In genomic region chr1:74504125-74505065, GRCh38 we compare ENCODE assay signal across 8 cellular contexts. TPM values are rescaled to one million over a fixed set of nuclear protein-coding genes. Genes with fewer than 3 reads are reported as not detected.
DNase-seq lines count a peak whose midpoint lies in the region; ATAC-seq and TF ChIP-seq lines count a peak whose summit lies in the region.

No MANE protein-coding gene starts in this region.

- H3K14ac ChIP-seq in trophoblast cell (ENCODE audit: low read length) = no peak overlapping the region

- no peak overlapping the region for H2AFZ ChIP-seq in trophoblast cell (ENCODE audit: insufficient read depth, low read length, poor library complexity)

- ATAC-seq in GM19468 (IDR thresholded peaks at IDR 0.05; ENCODE audit: extremely low read depth, unreplicated experiment) (peak; percentile 62), HG03520 (IDR thresholded peaks at IDR 0.05; ENCODE audit: unreplicated experiment) (peak; percentile 91), gastroesophageal sphincter (peak; percentile 51)

- H3K9ac ChIP-seq in trophoblast cell (ENCODE audit: low read length) = no peak overlapping the region

- H3K23ac ChIP-seq in trophoblast cell (ENCODE audit: low read length) = no peak overlapping the region

- H4K8ac ChIP-seq in trophoblast cell (ENCODE audit: low read depth, low read length) = no peak overlapping the region

- H3K27me3 ChIP-seq in gastroesophageal sphincter = no peaks in the 10 kb centered on the region
- H3K27me3 ChIP-seq in trophoblast cell (ENCODE audit: insufficient read depth, low read length) = no peaks in the 10 kb centered on the region

- H2BK120ac ChIP-seq in trophoblast cell (ENCODE audit: insufficient read depth, low read length, poor library complexity) = no peak overlapping the region

- H3K79me1 ChIP-seq in trophoblast cell (ENCODE audit: low read length) = no peaks in the 10 kb centered on the region

- peak; percentile 21 for DNase-seq in DMS79 (lab: John Stamatoyannopoulos, UW)
- DNase-seq in NCI-H69 (lab: John Stamatoyannopoulos, UW) = peak; percentile 80
- peak; percentile 18 for DNase-seq in activated T-cell treated with anti-CD3 and anti-CD28 coated beads, Interleukin-2, amount 50 U/mL, for 1 hour
- peak; percentile 57 to 80 for DNase-seq in trophoblast cell
- no peak for DNase-seq in activated effector memory CD4-positive, alpha-beta T cell treated with anti-CD3 and anti-CD28 coated beads, Interleukin-2, amount 50 U/mL, for 16 hours

- H3K9me3 ChIP-seq in gastroesophageal sphincter (no peaks in the 10 kb centered on the region), trophoblast cell (ENCODE audit: insufficient read depth, low read depth, low read length) (no peaks in the 10 kb centered on the region)

- H3K79me2 ChIP-seq in trophoblast cell (ENCODE audit: control insufficient read depth, insufficient read depth, low read length, poor library complexity) = no peaks in the 10 kb centered on the region

- H3K4me3 ChIP-seq in gastroesophageal sphincter (no peak overlapping the region), trophoblast cell (ENCODE audit: low read depth, low read length) (no peak overlapping the region)

- no peak for TF ChIP-seq EP300 in gastroesophageal sphincter (IDR thresholded peaks at IDR 0.05)

- TF ChIP-seq POLR2A in gastroesophageal sphincter (IDR thresholded peaks at IDR 0.05) = no peak

- H3K27ac ChIP-seq in gastroesophageal sphincter (no peak overlapping the region), trophoblast cell (ENCODE audit: low read depth, low read length) (no peak overlapping the region)

- no peak overlapping the region for H2BK12ac ChIP-seq in trophoblast cell (ENCODE audit: low read length)

- 56 to 81% methylated on average over 10 to 19 of the region's 19 CpGs for WGBS in gastroesophageal sphincter (ENCODE audit: low coverage in 1 of 2), 2 donors
- WGBS in trophoblast cell (ENCODE audit: extremely low coverage, insufficient coverage, insufficient read length) = no CpG with 5 or more reads among the region's 19 CpGs

- H3K18ac ChIP-seq in trophoblast cell (ENCODE audit: low read length) = no peak overlapping the region

- H3K4ac ChIP-seq in trophoblast cell (ENCODE audit: low read depth, low read length) = no peak overlapping the region

- H3K36me3 ChIP-seq in gastroesophageal sphincter = no peaks in the 10 kb centered on the region
- no peaks in the 10 kb centered on the region for H3K36me3 ChIP-seq in trophoblast cell (ENCODE audit: control insufficient read depth in 1 of 2, insufficient read depth in 2 of 2, low read length in 2 of 2)

- H4K91ac ChIP-seq in trophoblast cell (ENCODE audit: low read depth, low read length) = no peak overlapping the region

- H3K4me1 ChIP-seq in gastroesophageal sphincter = peaks cover 0 to 6% (median 0%) of the 10 kb centered on the region in 3 donors
- no peaks in the 10 kb centered on the region for H3K4me1 ChIP-seq in trophoblast cell (ENCODE audit: control insufficient read depth in 1 of 2, insufficient read depth in 2 of 2, low read length in 2 of 2)

- H2BK5ac ChIP-seq in trophoblast cell (ENCODE audit: low read depth, low read length, poor library complexity) = no peak overlapping the region

- H4K12ac ChIP-seq in trophoblast cell (ENCODE audit: low read depth, low read length) = no peak overlapping the region

- H3K4me2 ChIP-seq in trophoblast cell (ENCODE audit: low read length) = no peak overlapping the region

- peak in 3 of 4 experiments; percentile 28 to 65 (median 30) for TF ChIP-seq CTCF in gastroesophageal sphincter (IDR thresholded peaks at IDR 0.05)

- H2AK5ac ChIP-seq in trophoblast cell (ENCODE audit: low read length) = no peak overlapping the region

RNA-seq across cellular contexts. Expression of gene LRRC53, which starts 8.0 kb away (rescaled TPM):
- not detected for total RNA-seq in gastroesophageal sphincter
- 0.71 and 0.92 TPM in 2 replicates for polyA plus RNA-seq in trophoblast cell (2013)
